19 cellular contexts compared by ENCODE assay signal in genomic region chr5:3104446-3105047, GRCh38.
DNase-seq lines count a peak whose midpoint lies in the region; ATAC-seq and TF ChIP-seq lines count a peak whose summit lies in the region.
"Had no signal": no experiment of that assay in that cellular context is flagged by ENCODE, and none has a peak within 500 bp of the region (broad histone marks: within the 10 kb centered on the region; RNA-seq: fewer than 3 reads in every experiment).

No MANE protein-coding gene starts in this region.

- ATAC-seq in GM23338, result peak; percentile 1; the same call in 2 of the 3 replicates
- no peak for ATAC-seq in upper lobe of right lung
- no peak for ATAC-seq in right lobe of liver
- ATAC-seq: GM12878 had no signal

- no peak for TF ChIP-seq POLR2A in right lobe of liver (IDR thresholded peaks at IDR 0.05)
- TF ChIP-seq POLR2A in vagina (IDR thresholded peaks at IDR 0.05), result no peak

- peak overlapping the region; percentile 51; the same call in 2 of the 3 replicates for H3K4me3 Mint-ChIP-seq in GM23338
- no peak overlapping the region for H3K4me3 Mint-ChIP-seq in activated T-helper 1 cell treated with anti-CD3 and anti-CD28 coated beads, Interleukin-12 subunit alpha, Interleukin-12 subunit beta, Interleukin-2, Interleukin-4 antibody, amounts not matched to agents 30 ng/mL and 10 ng/mL and 1 ng/mL, durations not matched to agents 14 hours and 24 hours and 36 hours
- H3K4me3 Mint-ChIP-seq: CD4-positive, alpha-beta T cell had no signal

- DNase-seq in GM23338 (ENCODE audit: low spot score) (no peak), NT2/D1 (ENCODE audit: low read depth, low spot score) (no peak), left kidney (ENCODE audit: low read depth, low spot score) (peak; percentile 66), upper lobe of right lung (peak; percentile 40), right lobe of liver (no peak), vagina (ENCODE audit: extremely low spot score in 2 of 2) (no peak)
- DNase-seq in activated T-helper 1 cell treated with anti-CD3 and anti-CD28 coated beads, Interleukin-12 subunit alpha, Interleukin-12 subunit beta, Interleukin-2, Interleukin-4 antibody, amounts not matched to agents 30 ng/mL and 10 ng/mL and 1 ng/mL, durations not matched to agents 14 hours and 24 hours and 36 hours (ENCODE audit: low spot score), result no peak
- DNase-seq: Calu3; CD4-positive, alpha-beta T cell; DMS79; GOT3; Kasumi-1; MM.1S; NCI-H1694 treated with DMSO at 0.1 percent for 48 hours; NCI-H69; SHP77; SK-N-SH had no signal

- H3K9me3 Mint-ChIP-seq in GM23338, result 0 out of 3 replicates have a peak, but pooled peaks cover 3% of the 10 kb centered on the region
- H3K9me3 Mint-ChIP-seq in activated T-helper 1 cell treated with anti-CD3 and anti-CD28 coated beads, Interleukin-12 subunit alpha, Interleukin-12 subunit beta, Interleukin-2, Interleukin-4 antibody, amounts not matched to agents 30 ng/mL and 10 ng/mL and 1 ng/mL, durations not matched to agents 14 hours and 24 hours and 36 hours, result no peaks in the 10 kb centered on the region

- H3K27ac ChIP-seq in GM23338 (ENCODE audit: low read depth) (0 out of 2 replicates have a peak overlapping the region, but pooled peaks have one; percentile 0), upper lobe of right lung (no peak overlapping the region), right lobe of liver (no peak overlapping the region), vagina (no peak overlapping the region)

- H3K36me3 Mint-ChIP-seq in GM23338 (ENCODE audit: low read depth), result no peaks in the 10 kb centered on the region
- no peaks in the 10 kb centered on the region for H3K36me3 Mint-ChIP-seq in activated T-helper 1 cell treated with anti-CD3 and anti-CD28 coated beads, Interleukin-12 subunit alpha, Interleukin-12 subunit beta, Interleukin-2, Interleukin-4 antibody, amounts not matched to agents 30 ng/mL and 10 ng/mL and 1 ng/mL, durations not matched to agents 14 hours and 24 hours and 36 hours (ENCODE audit: low read depth)

- H3K9me3 ChIP-seq in NT2/D1 (ENCODE audit: insufficient read depth, low read length) (peaks cover 1% of the 10 kb centered on the region; the same call in 1 of the 2 replicates), upper lobe of right lung (no peaks in the 10 kb centered on the region), right lobe of liver (no peaks in the 10 kb centered on the region), vagina (no peaks in the 10 kb centered on the region)
- H3K9me3 ChIP-seq: SK-N-SH had no signal

- H3K4me3 ChIP-seq in GM23338, result peak overlapping the region; percentile 4; the same call in 1 of the 2 replicates
- H3K4me3 ChIP-seq in NT2/D1 (ENCODE audit: insufficient read length, low read depth), result no peak overlapping the region
- H3K4me3 ChIP-seq in upper lobe of right lung, result no peak overlapping the region
- no peak overlapping the region for H3K4me3 ChIP-seq in right lobe of liver
- no peak overlapping the region for H3K4me3 ChIP-seq in vagina
- H3K4me3 ChIP-seq: GM12878 had no signal

- no peak overlapping the region; the same call in 1 of the 2 replicates for H3K27ac Mint-ChIP-seq in GM23338
- no peak overlapping the region for H3K27ac Mint-ChIP-seq in activated T-helper 1 cell treated with anti-CD3 and anti-CD28 coated beads, Interleukin-12 subunit alpha, Interleukin-12 subunit beta, Interleukin-2, Interleukin-4 antibody, amounts not matched to agents 30 ng/mL and 10 ng/mL and 1 ng/mL, durations not matched to agents 14 hours and 24 hours and 36 hours
- H3K27ac Mint-ChIP-seq: CD4-positive, alpha-beta T cell; IgD-negative memory B cell had no signal

- H3F3A ChIP-seq in GM23338 (replicated peaks; ENCODE audit: low read depth), result peaks cover 17% of the 10 kb centered on the region

- H3K4me1 Mint-ChIP-seq in GM23338, result peaks cover 81% of the 10 kb centered on the region
- H3K4me1 Mint-ChIP-seq in activated T-helper 1 cell treated with anti-CD3 and anti-CD28 coated beads, Interleukin-12 subunit alpha, Interleukin-12 subunit beta, Interleukin-2, Interleukin-4 antibody, amounts not matched to agents 30 ng/mL and 10 ng/mL and 1 ng/mL, durations not matched to agents 14 hours and 24 hours and 36 hours (ENCODE audit: low read depth), result no peaks in the 10 kb centered on the region
- H3K4me1 Mint-ChIP-seq: IgD-negative memory B cell had no signal

- intact Hi-C loops in upper lobe of right lung (cut with DNase I) (no loop called here), right lobe of liver (cut with DNase I) (no loop called here), vagina (cut with DNase I) (no loop called here)
- intact Hi-C loops in activated T-helper 1 cell treated with anti-CD3 and anti-CD28 coated beads, Interleukin-12 subunit alpha, Interleukin-12 subunit beta, Interleukin-2, Interleukin-4 antibody, amounts not matched to agents 30 ng/mL and 10 ng/mL and 1 ng/mL, durations not matched to agents 14 hours and 24 hours and 36 hours (cut with micrococcal nuclease), result no loop called here

- no peak for TF ChIP-seq CTCF in GM23338 (conservative IDR thresholded peaks at IDR 0.05; ENCODE audit: low read depth in 2 of 2)
- no peak for TF ChIP-seq CTCF in upper lobe of right lung (IDR thresholded peaks at IDR 0.05)
- no peak for TF ChIP-seq CTCF in right lobe of liver (IDR thresholded peaks at IDR 0.05)
- no peak for TF ChIP-seq CTCF in vagina (IDR thresholded peaks at IDR 0.05)

- peaks cover 69% of the 10 kb centered on the region for H3K4me1 ChIP-seq in GM23338 (ENCODE audit: insufficient read depth)
- H3K4me1 ChIP-seq in NT2/D1 (ENCODE audit: insufficient read depth, insufficient read length), result peaks cover 21% of the 10 kb centered on the region
- no peaks in the 10 kb centered on the region for H3K4me1 ChIP-seq in upper lobe of right lung
- H3K4me1 ChIP-seq in right lobe of liver, result no peaks in the 10 kb centered on the region
- H3K4me1 ChIP-seq in vagina, result no peaks in the 10 kb centered on the region

- H3K9ac ChIP-seq in NT2/D1 (ENCODE audit: insufficient read length, low read depth), result peak overlapping the region; percentile 77
- H3K9ac ChIP-seq: SK-N-SH had no signal

- H3K36me3 ChIP-seq in GM23338 (ENCODE audit: insufficient read depth), result no peaks in the 10 kb centered on the region
- H3K36me3 ChIP-seq in NT2/D1 (ENCODE audit: insufficient read depth, insufficient read length, low read length), result no peaks in the 10 kb centered on the region
- H3K36me3 ChIP-seq in upper lobe of right lung, result no peaks in the 10 kb centered on the region
- no peaks in the 10 kb centered on the region for H3K36me3 ChIP-seq in right lobe of liver
- no peaks in the 10 kb centered on the region for H3K36me3 ChIP-seq in vagina

- no peaks in the 10 kb centered on the region for H3K9me2 ChIP-seq in GM23338 (ENCODE audit: insufficient read depth)
- H3K9me2 ChIP-seq: SK-N-SH had no signal

- H3K4me2 ChIP-seq in GM23338, result peak overlapping the region; percentile 64
- H3K4me2 ChIP-seq: SK-N-SH had no signal

- WGBS in right lobe of liver (ENCODE audit: insufficient coverage, low coverage, low lambda C conversion rate, missing lambda C conversion rate), result 13% methylated on average over 20 of the region's 21 CpGs

- H4K20me1 ChIP-seq in GM23338 (replicated peaks; ENCODE audit: insufficient read depth), result no peaks in the 10 kb centered on the region

- no peaks in the 10 kb centered on the region for H3K79me2 ChIP-seq in GM23338 (replicated peaks; ENCODE audit: insufficient read depth)

- H3K27me3 Mint-ChIP-seq in GM23338 (ENCODE audit: insufficient read depth, low read depth, poor library complexity), result peaks cover 47% of the 10 kb centered on the region
- peaks cover 8% of the 10 kb centered on the region for H3K27me3 Mint-ChIP-seq in activated T-helper 1 cell treated with anti-CD3 and anti-CD28 coated beads, Interleukin-12 subunit alpha, Interleukin-12 subunit beta, Interleukin-2, Interleukin-4 antibody, amounts not matched to agents 30 ng/mL and 10 ng/mL and 1 ng/mL, durations not matched to agents 14 hours and 24 hours and 36 hours (ENCODE audit: insufficient read depth)

- H3K27me3 ChIP-seq in GM23338 (ENCODE audit: insufficient read depth), result no peaks in the 10 kb centered on the region
- H3K27me3 ChIP-seq in NT2/D1 (ENCODE audit: insufficient read depth, insufficient read length), result no peaks in the 10 kb centered on the region
- H3K27me3 ChIP-seq in upper lobe of right lung, result peaks cover 9% of the 10 kb centered on the region
- no peaks in the 10 kb centered on the region for H3K27me3 ChIP-seq in right lobe of liver
- H3K27me3 ChIP-seq in vagina, result no peaks in the 10 kb centered on the region

- no peak overlapping the region for H2AFZ ChIP-seq in GM23338

TF ChIP-seq in GM23338, 12 proteins besides CTCF, POLR2A, EP300 and RAD21:
- TF ChIP-seq STAT1 (IDR thresholded peaks at IDR 0.05; ENCODE audit: unreplicated experiment), result no peak
- TF ChIP-seq NANOG (IDR thresholded peaks at IDR 0.05; ENCODE audit: borderline replicate concordance), result no peak

Comparison
In these comparisons a context has a peak if more than half of its experiments do, and no peak if none do; other contexts are left out.
1. DNase-seq: peak in left kidney (single experiment) and upper lobe of right lung (single experiment); none in GM23338 (single experiment), NT2/D1 (single experiment), activated T-helper 1 cell treated with anti-CD3 and anti-CD28 coated beads, Interleukin-12 subunit alpha, Interleukin-12 subunit beta, Interleukin-2, Interleukin-4 antibody, amounts not matched to agents 30 ng/mL and 10 ng/mL and 1 ng/mL, durations not matched to agents 14 hours and 24 hours and 36 hours (single experiment), right lobe of liver (0 of 3) and vagina (0 of 2).